8 cellular contexts compared by ENCODE assay signal in the genomic region with DNA sequence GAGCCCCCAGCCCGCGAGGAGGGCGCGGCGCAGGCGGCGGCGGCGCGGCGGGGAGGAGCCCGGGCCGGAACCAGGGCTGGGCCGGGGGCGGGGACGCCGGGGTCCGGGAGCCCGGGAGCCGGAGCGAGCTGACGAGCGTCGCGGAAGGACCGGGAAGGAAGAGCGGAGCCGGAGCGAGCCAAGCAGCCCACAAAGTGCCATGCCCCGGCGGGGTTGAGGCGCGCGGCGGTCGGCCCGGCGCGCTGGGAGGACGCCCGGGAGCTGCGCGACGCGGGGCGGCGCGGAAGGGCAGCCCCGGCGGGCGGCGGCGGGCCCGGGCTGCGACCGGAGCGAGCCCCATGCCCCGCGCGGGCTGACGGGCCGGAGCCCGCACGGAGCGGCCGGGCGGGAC. TPM values are rescaled to one million over a fixed set of nuclear protein-coding genes. Genes with fewer than 3 reads are reported as not detected.
DNase-seq lines count a peak whose midpoint lies in the region; ATAC-seq, FAIRE-seq and TF ChIP-seq lines count a peak whose summit lies in the region.

No MANE protein-coding gene starts in this region.

- TF ChIP-seq CTCF in 22Rv1 (IDR thresholded peaks at IDR 0.05), result no peak
- TF ChIP-seq CTCF in Panc1 (IDR thresholded peaks at IDR 0.05), result no peak
- TF ChIP-seq CTCF in endothelial cell of umbilical vein (IDR thresholded peaks at IDR 0.05; ENCODE audit: extremely low read depth in 1 of 2, insufficient read depth in 1 of 2, low read depth in 1 of 2, low read length in 2 of 2), result no peak
- no peak for TF ChIP-seq CTCF in neural progenitor cell (IDR thresholded peaks at IDR 0.05)

- H3K9ac ChIP-seq in endothelial cell of umbilical vein (replicated peaks; ENCODE audit: extremely low read depth, insufficient read depth, low read length) (peak overlapping the region; percentile 4), neural progenitor cell (no peak overlapping the region)

- peaks cover 57% of the 10 kb centered on the region for H3K4me1 Mint-ChIP-seq in neural progenitor cell

- H3K27me3 Mint-ChIP-seq in neural progenitor cell (ENCODE audit: insufficient read depth, low read depth), result peaks cover 10% of the 10 kb centered on the region

- no peak for TF ChIP-seq POLR2A in endothelial cell of umbilical vein (IDR thresholded peaks at IDR 0.05; ENCODE audit: low read depth, low read length)

- POLR2A ChIA-PET in Panc1 (lab: Charles Lee) (no interaction called here), endothelial cell of umbilical vein (lab: Charles Lee) (interaction anchor here (0.6 kb wide), 1 partner anchor 47 kb away, joined by 3 read pairs; no protein-coding TSS in a partner anchor)

- peaks cover 18% of the 10 kb centered on the region for H3F3A ChIP-seq in neural progenitor cell (ENCODE audit: low read depth)

- no peak for DNase-seq in Panc1 (ENCODE audit: low read depth, low spot score)
- DNase-seq in endothelial cell of umbilical vein (ENCODE audit: low read depth, low spot score), result no peak
- DNase-seq in neural progenitor cell (ENCODE audit: low spot score), result no peak
- DNase-seq in frontal cortex (ENCODE audit: low spot score in 2 of 2), result no peak
- DNase-seq in NCI-H187 (lab: John Stamatoyannopoulos, UW), result no peak

- dilution Hi-C loops in endothelial cell of umbilical vein (cut with MboI; ENCODE audit: extremely low pct_ligation_motif_present, low sequenced_read_pairs), result no loop called here

- no peak overlapping the region for H3K27ac Mint-ChIP-seq in neural progenitor cell

- no peaks in the 10 kb centered on the region for H3K9me3 ChIP-seq in Panc1 (ENCODE audit: control insufficient read depth, insufficient read depth, low read depth, low read length)
- H3K9me3 ChIP-seq in endothelial cell of umbilical vein (replicated peaks; ENCODE audit: control insufficient read depth, insufficient read depth, low read length), result no peaks in the 10 kb centered on the region
- no peaks in the 10 kb centered on the region for H3K9me3 ChIP-seq in neural progenitor cell (ENCODE audit: low read depth)

- H3K36me3 ChIP-seq in Panc1 (ENCODE audit: control insufficient read depth, insufficient read depth, low read length), result no peaks in the 10 kb centered on the region; the same call in 1 of the 2 replicates
- peaks cover 0 to 6% of the 10 kb centered on the region in 2 experiments for H3K36me3 ChIP-seq in endothelial cell of umbilical vein (ENCODE audit: control insufficient read depth in 2 of 2, extremely low read depth in 1 of 2, insufficient read depth in 2 of 2, low read length in 2 of 2)
- H3K36me3 ChIP-seq in neural progenitor cell, result no peaks in the 10 kb centered on the region

- no peak for FAIRE-seq in endothelial cell of umbilical vein (lab: Jason Lieb, UNC)
- no peak for FAIRE-seq in frontal cortex (lab: Jason Lieb, UNC)

- H3K36me3 Mint-ChIP-seq in neural progenitor cell, result peaks cover 18% of the 10 kb centered on the region

- CTCF ChIA-PET in Panc1 (lab: Charles Lee), result no interaction called here
- CTCF ChIA-PET in endothelial cell of umbilical vein (lab: Charles Lee), result interaction anchor here (0.6 to 1.7 kb wide), 3 partner anchors 29 to 137 kb away, joined by 3 to 7 read pairs (median 3); no protein-coding TSS in a partner anchor

- no peak overlapping the region for H3K4me3 Mint-ChIP-seq in neural progenitor cell

- H3K79me2 ChIP-seq in endothelial cell of umbilical vein (ENCODE audit: control insufficient read depth, insufficient read depth, low read length) (no peaks in the 10 kb centered on the region), neural progenitor cell (ENCODE audit: low read depth) (peaks cover 47% of the 10 kb centered on the region)

- no peak overlapping the region for H3K4me2 ChIP-seq in endothelial cell of umbilical vein (ENCODE audit: insufficient read depth, low read length)
- peak overlapping the region; percentile 97 for H3K4me2 ChIP-seq in neural progenitor cell

- intact Hi-C loops in Panc1 (cut with micrococcal nuclease; ENCODE audit: unreplicated experiment), result loop anchor here (5.0 kb wide), 1 partner anchor 119 kb away; no protein-coding TSS in a partner anchor
- intact Hi-C loops in endothelial cell of umbilical vein (cut with micrococcal nuclease), result loop anchor here (1.0 kb wide), 3 partner anchors 35 to 46 kb away; no protein-coding TSS in a partner anchor

- H4K20me1 ChIP-seq in endothelial cell of umbilical vein (replicated peaks; ENCODE audit: control insufficient read depth, extremely low read depth, insufficient read depth, low read length), result no peaks in the 10 kb centered on the region
- H4K20me1 ChIP-seq in neural progenitor cell (ENCODE audit: low read depth), result peaks cover 56% of the 10 kb centered on the region

- H3K4me1 ChIP-seq in Panc1 (ENCODE audit: control insufficient read depth, insufficient read depth, low read length) (no peaks in the 10 kb centered on the region), endothelial cell of umbilical vein (ENCODE audit: control insufficient read depth, extremely low read depth, insufficient read depth, low read length) (peaks cover 14% of the 10 kb centered on the region), neural progenitor cell (peaks cover 46% of the 10 kb centered on the region)

- H2AFZ ChIP-seq in endothelial cell of umbilical vein (ENCODE audit: low read depth, low read length) (peak overlapping the region; percentile 45), neural progenitor cell (replicated peaks) (no peak overlapping the region)

- in situ Hi-C loops in Panc1 (cut with HindIII; ENCODE audit: low pct_unique_long_range_greater_than_20kb, low sequenced_read_pairs), result no loop called here

- H3K9me1 ChIP-seq in endothelial cell of umbilical vein (replicated peaks; ENCODE audit: control insufficient read depth, extremely low read depth, insufficient read depth, low read length), result no peaks in the 10 kb centered on the region

- ATAC-seq in GM18498 (IDR thresholded peaks at IDR 0.05; ENCODE audit: unreplicated experiment) (peak; percentile 48), HG02884 (IDR thresholded peaks at IDR 0.05; ENCODE audit: unreplicated experiment) (peak; percentile 30), Panc1 (peak; percentile 81)

- H3K27me3 ChIP-seq in Panc1 (ENCODE audit: control insufficient read depth, insufficient read depth, low read length) (no peaks in the 10 kb centered on the region), endothelial cell of umbilical vein (ENCODE audit: control insufficient read depth in 2 of 2, insufficient read depth in 2 of 2, low read length in 2 of 2) (peaks cover 0 to 3% of the 10 kb centered on the region in 2 experiments), neural progenitor cell (peaks cover 89% of the 10 kb centered on the region)

- BruUV-seq in Panc1 (replicated peaks; lab: Mats Ljungman, UMichigan) (no TSS peak), endothelial cell of umbilical vein (replicated peaks; lab: Mats Ljungman, UMichigan) (no TSS peak)

- H3K9me3 Mint-ChIP-seq in neural progenitor cell, result no peaks in the 10 kb centered on the region

- peak overlapping the region; percentile 94 for H3K27ac ChIP-seq in 22Rv1
- H3K27ac ChIP-seq in Panc1 (ENCODE audit: low read length), result no peak overlapping the region
- no peak overlapping the region for H3K27ac ChIP-seq in endothelial cell of umbilical vein (ENCODE audit: insufficient read depth, low read depth, low read length)
- H3K27ac ChIP-seq in neural progenitor cell, result no peak overlapping the region

- H3K4me3 ChIP-seq in Panc1 (ENCODE audit: low read depth in 2 of 2, low read length in 2 of 2), result peak overlapping the region; percentile 83 to 84
- peak overlapping the region in 2 of 3 experiments; percentile 18 to 94 for H3K4me3 ChIP-seq in endothelial cell of umbilical vein (replicated peaks in 1 of 3; ENCODE audit: insufficient read depth in 1 of 3, low read depth in 1 of 3, low read length in 3 of 3)
- peak overlapping the region; percentile 89 for H3K4me3 ChIP-seq in neural progenitor cell

TF ChIP-seq in endothelial cell of umbilical vein, 7 proteins besides CTCF, POLR2A, EP300 and RAD21:
- TF ChIP-seq FOS (IDR thresholded peaks at IDR 0.05; ENCODE audit: borderline replicate concordance, insufficient read depth, low read length) (no peak), GATA2 (IDR thresholded peaks at IDR 0.05; ENCODE audit: insufficient read depth, insufficient read length, low read depth, low read length) (no peak), POLR2AphosphoS5 (IDR thresholded peaks at IDR 0.05; ENCODE audit: insufficient read depth, low read depth, low read length) (no peak)
- TF ChIP-seq, protein P1, sequence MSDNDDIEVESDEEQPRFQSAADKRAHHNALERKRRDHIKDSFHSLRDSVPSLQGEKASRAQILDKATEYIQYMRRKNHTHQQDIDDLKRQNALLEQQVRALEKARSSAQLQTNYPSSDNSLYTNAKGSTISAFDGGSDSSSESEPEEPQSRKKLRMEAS (IDR thresholded peaks at IDR 0.05; ENCODE audit: insufficient read depth, insufficient read length), result no peak

RNA-seq across cellular contexts. Expression of a gene that starts 0.3 kb away (rescaled TPM):
- total RNA-seq in Panc1 (2021; ENCODE audit: unreplicated experiment) (30.4 TPM), endothelial cell of umbilical vein (23.9 and 24.4 TPM in 2 replicates), neural progenitor cell (ENCODE audit: low replicate concordance) (2.7 and 6.9 TPM in 2 replicates), frontal cortex (0.82 TPM)
- 30.8 TPM for polyA plus RNA-seq in Panc1 (2012; ENCODE audit: insufficient read length)
- polyA plus RNA-seq in endothelial cell of umbilical vein, result 5.6 and 6.1 TPM in 2 replicates
- 5.6 and 7.2 TPM in 2 replicates for polyA plus RNA-seq in endothelial cell of umbilical vein (2011; cell fraction: cytosol; rRNA removed)
- polyA plus RNA-seq in endothelial cell of umbilical vein (2011; cell fraction: nucleus; rRNA removed), result 7.6 and 7.8 TPM in 2 replicates
- polyA plus RNA-seq in endothelial cell of umbilical vein (2012), result 13.1 and 16.9 TPM in 2 replicates
- 3.0 and 4.0 TPM in 2 replicates for polyA minus RNA-seq in endothelial cell of umbilical vein
- 9.3 TPM for polyA minus RNA-seq in endothelial cell of umbilical vein (2011; cell fraction: cytosol; rRNA and poly(A)+ RNA removed)
- polyA minus RNA-seq in endothelial cell of umbilical vein (2011; cell fraction: nucleus; rRNA and poly(A)+ RNA removed), result 2.9 and 4.7 TPM in 2 replicates

Comparison
In these comparisons a context has a peak if more than half of its experiments do, and no peak if none do; other contexts are left out.
1. ATAC-seq: peak in every context shown above with its lines; median percentile 81 in Panc1; 48 in GM18498; 30 in HG02884.